ENCODE assay signal across 1 cellular context in genomic region chr1:92374211-92374610, GRCh38.
TF ChIP-seq lines count a peak whose summit lies in the region.

No MANE protein-coding gene starts in this region.

TF ChIP-seq in GM23338, 12 proteins besides CTCF, POLR2A, EP300 and RAD21 (continued from another document):
- no peak for TF ChIP-seq ZNF462 (CRISPR knock-in tag; IDR thresholded peaks at IDR 0.05)
- no peak for TF ChIP-seq ZNF331 (CRISPR knock-in tag; IDR thresholded peaks at IDR 0.05; ENCODE audit: low read depth)
- no peak for TF ChIP-seq STAT1 (IDR thresholded peaks at IDR 0.05; ENCODE audit: unreplicated experiment)
- TF ChIP-seq NANOG (IDR thresholded peaks at IDR 0.05; ENCODE audit: borderline replicate concordance), result no peak
- TF ChIP-seq JUNB (IDR thresholded peaks at IDR 0.05; ENCODE audit: unreplicated experiment), result no peak
